Comparison of ENCODE assay signal across 8 cellular contexts in genomic region chr3:83523470-83524073, GRCh38.
DNase-seq lines count a peak whose midpoint lies in the region; ATAC-seq and TF ChIP-seq lines count a peak whose summit lies in the region.

No MANE protein-coding gene starts in this region.

- H3K27me3 ChIP-seq in breast epithelium = no peaks in the 10 kb centered on the region
- H3K27me3 ChIP-seq in left lung = no peaks in the 10 kb centered on the region

- H3K27ac ChIP-seq in breast epithelium (no peak overlapping the region), left lung (no peak overlapping the region)

- H3K4me1 ChIP-seq in breast epithelium (no peaks in the 10 kb centered on the region), left lung (no peaks in the 10 kb centered on the region)

- TF ChIP-seq POLR2A in breast epithelium (IDR thresholded peaks at IDR 0.05) = no peak

- TF ChIP-seq CTCF in breast epithelium (IDR thresholded peaks at IDR 0.05) (peak in 2 of 3 donors; percentile 41 to 61), left lung (IDR thresholded peaks at IDR 0.05) (peak; percentile 30 to 38)

- DNase-seq in COLO668 (lab: John Stamatoyannopoulos, UW; ENCODE audit: unreplicated experiment) (peak; percentile 35), GM19238 (ENCODE audit: insufficient read length, low spot score) (peak; percentile 1), NCI-H526 (lab: John Stamatoyannopoulos, UW) (peak; percentile 48 to 65), breast epithelium (ENCODE audit: low spot score in 2 of 2) (no peak), left lung (no peak)
- no peak for DNase-seq in activated CD4-positive, alpha-beta T cell treated with anti-CD3 and anti-CD28 coated beads for 4 hours

- no peaks in the 10 kb centered on the region for H3K36me3 ChIP-seq in breast epithelium
- no peaks in the 10 kb centered on the region for H3K36me3 ChIP-seq in left lung

- intact Hi-C loops in breast epithelium (cut with DNase I; ENCODE audit: low total_unique reads) = no loop called here
- intact Hi-C loops in left lung (cut with DNase I) = no loop called here

- H3K9me3 ChIP-seq in breast epithelium = no peaks in the 10 kb centered on the region
- no peaks in the 10 kb centered on the region for H3K9me3 ChIP-seq in left lung

- H3K4me3 ChIP-seq in breast epithelium (no peak overlapping the region), left lung (no peak overlapping the region)

- ATAC-seq in HG03378 (IDR thresholded peaks at IDR 0.05; ENCODE audit: unreplicated experiment) = peak; percentile 93
- peak; percentile 91 for ATAC-seq in left lung
- ATAC-seq in GM19397 (IDR thresholded peaks at IDR 0.05; ENCODE audit: unreplicated experiment) = no peak

Comparison
In these comparisons a context has a peak if more than half of its experiments do, and no peak if none do; other contexts are left out.
1. DNase-seq: peak in COLO668 (single experiment), GM19238 (single experiment) and NCI-H526 (2 of 2); none in breast epithelium (0 of 2), left lung (0 of 2) and activated CD4-positive, alpha-beta T cell treated with anti-CD3 and anti-CD28 coated beads for 4 hours (0 of 2).